In the genomic region with DNA sequence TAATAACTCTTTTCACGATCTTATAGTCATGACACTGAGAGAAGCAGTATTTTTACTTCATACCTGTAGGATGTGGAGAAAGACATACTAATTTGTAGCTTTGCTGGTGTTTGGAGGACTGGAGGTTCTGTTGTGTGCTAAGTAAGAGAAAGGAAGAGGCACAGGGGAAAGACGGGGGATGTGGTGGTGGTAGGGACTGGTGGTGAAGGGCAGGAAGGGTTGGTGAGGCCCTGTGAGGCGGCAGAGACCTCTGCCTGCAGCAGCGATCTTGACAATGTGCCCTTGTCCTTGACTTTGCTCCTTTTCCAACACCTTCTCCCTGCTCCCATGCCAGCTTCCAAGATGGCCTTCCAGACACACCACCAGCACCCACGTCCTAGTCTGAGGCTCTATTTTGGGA, we compare ENCODE assay signal across 17 cellular contexts.
DNase-seq lines count a peak whose midpoint lies in the region; ATAC-seq lines count a peak whose summit lies in the region.
"Had no signal": no experiment of that assay in that cellular context is flagged by ENCODE, and none has a peak within 500 bp of the region (broad histone marks: within the 10 kb centered on the region; RNA-seq: fewer than 3 reads in every experiment).

No MANE protein-coding gene starts in this region.

- H3K4me1 Mint-ChIP-seq in activated T-cell treated with anti-CD3 and anti-CD28 coated beads, Interleukin-2, amount 50 U/mL, for 24 hours (ENCODE audit: low read depth) = peaks cover 92% of the 10 kb centered on the region
- H3K4me1 Mint-ChIP-seq in activated naive CD8-positive, alpha-beta T cell (ENCODE audit: low read depth) = peaks cover 94% of the 10 kb centered on the region

- ATAC-seq in GM19035 (IDR thresholded peaks at IDR 0.05; ENCODE audit: unreplicated experiment) = no peak
- ATAC-seq: A549, left lobe of liver, Panc1 had no signal

- no peak overlapping the region for H3K4me3 Mint-ChIP-seq in activated T-cell treated with anti-CD3 and anti-CD28 coated beads, Interleukin-2, amount 50 U/mL, for 24 hours
- H3K4me3 Mint-ChIP-seq in activated naive CD8-positive, alpha-beta T cell = peak overlapping the region; percentile 51
- H3K4me3 Mint-ChIP-seq: stimulated activated memory B cell treated with anti-CD40 and anti-IgM and Interleukin-4, amounts not matched to agents 10 μg/mL and 1 μg/mL and 100 μg/mL, for 72 hours had no signal

- H3K36me3 Mint-ChIP-seq in activated T-cell treated with anti-CD3 and anti-CD28 coated beads, Interleukin-2, amount 50 U/mL, for 24 hours (ENCODE audit: low read depth) = peaks cover 6% of the 10 kb centered on the region
- peaks cover 18% of the 10 kb centered on the region for H3K36me3 Mint-ChIP-seq in activated naive CD8-positive, alpha-beta T cell

- DNase-seq in activated T-cell treated with anti-CD3 and anti-CD28 coated beads, Interleukin-2, amount 50 U/mL, for 24 hours = peak; percentile 47
- no peak for DNase-seq in activated T-cell treated with anti-CD3 and anti-CD28 coated beads, Interleukin-2, amount 50 U/mL, for 1 hour
- DNase-seq in UCSD-AML1 (lab: John Stamatoyannopoulos, UW; ENCODE audit: unreplicated experiment) (peak; percentile 24), AG08395 (ENCODE audit: low spot score) (no peak), midbrain (lab: John Stamatoyannopoulos, UW) (no peak)
- peak; percentile 20 for DNase-seq in stimulated activated naive CD4-positive, alpha-beta T cell treated with Interleukin-2 at 50 U/mL for 16 hours (lab: John Stamatoyannopoulos, UW)
- DNase-seq: anterior cingulate cortex, foreskin keratinocyte, NCI-H1092, SK-N-SH, upper lobe of right lung had no signal

- H3K27ac Mint-ChIP-seq in activated T-cell treated with anti-CD3 and anti-CD28 coated beads, Interleukin-2, amount 50 U/mL, for 24 hours = peak overlapping the region; percentile 14
- peak overlapping the region; percentile 87 for H3K27ac Mint-ChIP-seq in activated naive CD8-positive, alpha-beta T cell
- H3K27ac Mint-ChIP-seq: stimulated activated memory B cell treated with anti-CD40 and anti-IgM and Interleukin-4, amounts not matched to agents 10 μg/mL and 1 μg/mL and 100 μg/mL, for 72 hours had no signal

- H3K27me3 Mint-ChIP-seq in activated T-cell treated with anti-CD3 and anti-CD28 coated beads, Interleukin-2, amount 50 U/mL, for 24 hours = no peaks in the 10 kb centered on the region
- H3K27me3 Mint-ChIP-seq in activated naive CD8-positive, alpha-beta T cell = no peaks in the 10 kb centered on the region
- H3K27me3 Mint-ChIP-seq: stimulated activated memory B cell treated with anti-CD40 and anti-IgM and Interleukin-4, amounts not matched to agents 10 μg/mL and 1 μg/mL and 100 μg/mL, for 72 hours had no signal

- peaks cover 13% of the 10 kb centered on the region for H3K9me3 Mint-ChIP-seq in activated T-cell treated with anti-CD3 and anti-CD28 coated beads, Interleukin-2, amount 50 U/mL, for 24 hours
- H3K9me3 Mint-ChIP-seq in activated naive CD8-positive, alpha-beta T cell (ENCODE audit: low read depth) = no peaks in the 10 kb centered on the region

Comparison
In these comparisons a context has a peak if more than half of its experiments do, and no peak if none do; other contexts are left out.
1. DNase-seq: peak in activated T-cell treated with anti-CD3 and anti-CD28 coated beads, Interleukin-2, amount 50 U/mL, for 24 hours (single experiment), UCSD-AML1 (single experiment) and stimulated activated naive CD4-positive, alpha-beta T cell treated with Interleukin-2 at 50 U/mL for 16 hours (single experiment); none in activated T-cell treated with anti-CD3 and anti-CD28 coated beads, Interleukin-2, amount 50 U/mL, for 1 hour (single experiment), AG08395 (single experiment) and midbrain (single experiment).